ENCODE assay signal across 1 cellular context in the genomic region with DNA sequence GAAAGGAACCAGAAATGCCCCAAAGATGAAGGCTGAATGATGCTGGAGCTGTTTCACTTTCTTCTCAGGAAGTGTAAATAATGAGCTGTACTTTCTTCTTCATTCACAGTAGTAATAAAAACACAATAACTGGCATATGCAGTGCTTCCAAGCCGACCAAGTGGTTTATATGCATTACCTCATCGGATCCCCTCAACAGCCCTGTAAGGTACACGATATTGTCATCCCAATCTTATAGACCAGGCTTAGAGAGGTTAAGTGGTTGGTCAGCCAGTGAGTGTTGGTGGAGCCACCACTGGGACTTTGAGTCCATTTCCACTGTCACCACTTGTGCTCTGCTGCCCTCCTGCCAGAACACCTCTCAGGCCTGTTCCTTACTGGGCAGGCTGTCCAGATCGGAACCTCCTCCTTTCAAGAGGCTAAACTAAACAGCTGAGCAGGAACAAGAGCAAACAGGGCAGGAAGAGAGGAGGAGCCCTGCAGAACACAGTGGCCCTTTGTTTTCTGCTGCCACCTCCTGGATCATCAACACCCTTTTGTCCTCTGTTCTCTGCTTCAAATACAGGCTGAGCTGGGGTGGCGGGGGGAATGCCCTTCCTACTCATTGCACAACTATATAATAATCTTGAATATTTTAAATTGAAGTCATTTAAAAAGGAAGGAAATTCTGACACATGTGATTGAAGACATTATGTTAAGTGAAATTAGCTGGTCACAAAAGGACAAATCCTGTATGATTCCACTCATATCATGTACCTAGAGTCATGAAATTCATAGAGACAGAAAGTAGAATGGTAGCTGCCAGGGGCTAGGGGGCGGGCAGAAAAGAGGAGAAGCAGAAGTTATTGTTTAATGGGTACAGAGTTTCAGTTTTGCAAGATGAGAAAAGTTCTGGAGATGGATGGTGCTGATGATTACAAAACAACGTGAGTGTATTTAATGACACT.
A peak's percentile ranks its signal among the peaks of the same experiment; 100 is the strongest.
TF ChIP-seq lines count a peak whose summit lies in the region.

No MANE protein-coding gene starts in this region.

TF ChIP-seq in K562, 482 proteins besides CTCF, POLR2A, EP300 and RAD21 (continued from another document):
- TF ChIP-seq, protein P1, sequence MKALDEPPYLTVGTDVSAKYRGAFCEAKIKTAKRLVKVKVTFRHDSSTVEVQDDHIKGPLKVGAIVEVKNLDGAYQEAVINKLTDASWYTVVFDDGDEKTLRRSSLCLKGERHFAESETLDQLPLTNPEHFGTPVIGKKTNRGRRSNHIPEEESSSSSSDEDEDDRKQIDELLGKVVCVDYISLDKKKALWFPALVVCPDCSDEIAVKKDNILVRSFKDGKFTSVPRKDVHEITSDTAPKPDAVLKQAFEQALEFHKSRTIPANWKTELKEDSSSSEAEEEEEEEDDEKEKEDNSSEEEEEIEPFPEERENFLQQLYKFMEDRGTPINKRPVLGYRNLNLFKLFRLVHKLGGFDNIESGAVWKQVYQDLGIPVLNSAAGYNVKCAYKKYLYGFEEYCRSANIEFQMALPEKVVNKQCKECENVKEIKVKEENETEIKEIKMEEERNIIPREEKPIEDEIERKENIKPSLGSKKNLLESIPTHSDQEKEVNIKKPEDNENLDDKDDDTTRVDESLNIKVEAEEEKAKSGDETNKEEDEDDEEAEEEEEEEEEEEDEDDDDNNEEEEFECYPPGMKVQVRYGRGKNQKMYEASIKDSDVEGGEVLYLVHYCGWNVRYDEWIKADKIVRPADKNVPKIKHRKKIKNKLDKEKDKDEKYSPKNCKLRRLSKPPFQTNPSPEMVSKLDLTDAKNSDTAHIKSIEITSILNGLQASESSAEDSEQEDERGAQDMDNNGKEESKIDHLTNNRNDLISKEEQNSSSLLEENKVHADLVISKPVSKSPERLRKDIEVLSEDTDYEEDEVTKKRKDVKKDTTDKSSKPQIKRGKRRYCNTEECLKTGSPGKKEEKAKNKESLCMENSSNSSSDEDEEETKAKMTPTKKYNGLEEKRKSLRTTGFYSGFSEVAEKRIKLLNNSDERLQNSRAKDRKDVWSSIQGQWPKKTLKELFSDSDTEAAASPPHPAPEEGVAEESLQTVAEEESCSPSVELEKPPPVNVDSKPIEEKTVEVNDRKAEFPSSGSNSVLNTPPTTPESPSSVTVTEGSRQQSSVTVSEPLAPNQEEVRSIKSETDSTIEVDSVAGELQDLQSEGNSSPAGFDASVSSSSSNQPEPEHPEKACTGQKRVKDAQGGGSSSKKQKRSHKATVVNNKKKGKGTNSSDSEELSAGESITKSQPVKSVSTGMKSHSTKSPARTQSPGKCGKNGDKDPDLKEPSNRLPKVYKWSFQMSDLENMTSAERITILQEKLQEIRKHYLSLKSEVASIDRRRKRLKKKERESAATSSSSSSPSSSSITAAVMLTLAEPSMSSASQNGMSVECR (CRISPR knock-in tag; IDR thresholded peaks at IDR 0.05) = no peak
- TF ChIP-seq, protein P2, sequence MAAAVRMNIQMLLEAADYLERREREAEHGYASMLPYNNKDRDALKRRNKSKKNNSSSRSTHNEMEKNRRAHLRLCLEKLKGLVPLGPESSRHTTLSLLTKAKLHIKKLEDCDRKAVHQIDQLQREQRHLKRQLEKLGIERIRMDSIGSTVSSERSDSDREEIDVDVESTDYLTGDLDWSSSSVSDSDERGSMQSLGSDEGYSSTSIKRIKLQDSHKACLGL (CRISPR knock-in tag; IDR thresholded peaks at IDR 0.05; ENCODE audit: borderline replicate concordance, poor library complexity, severe bottlenecking) = no peak
- peak; percentile 62 for TF ChIP-seq CEBPB (tag; IDR thresholded peaks at IDR 0.05)
- TF ChIP-seq, protein P3, sequence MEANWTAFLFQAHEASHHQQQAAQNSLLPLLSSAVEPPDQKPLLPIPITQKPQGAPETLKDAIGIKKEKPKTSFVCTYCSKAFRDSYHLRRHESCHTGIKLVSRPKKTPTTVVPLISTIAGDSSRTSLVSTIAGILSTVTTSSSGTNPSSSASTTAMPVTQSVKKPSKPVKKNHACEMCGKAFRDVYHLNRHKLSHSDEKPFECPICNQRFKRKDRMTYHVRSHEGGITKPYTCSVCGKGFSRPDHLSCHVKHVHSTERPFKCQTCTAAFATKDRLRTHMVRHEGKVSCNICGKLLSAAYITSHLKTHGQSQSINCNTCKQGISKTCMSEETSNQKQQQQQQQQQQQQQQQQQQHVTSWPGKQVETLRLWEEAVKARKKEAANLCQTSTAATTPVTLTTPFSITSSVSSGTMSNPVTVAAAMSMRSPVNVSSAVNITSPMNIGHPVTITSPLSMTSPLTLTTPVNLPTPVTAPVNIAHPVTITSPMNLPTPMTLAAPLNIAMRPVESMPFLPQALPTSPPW (CRISPR knock-in tag; IDR thresholded peaks at IDR 0.05) = peak; percentile 29; the same call in 1 of the 2 replicates
